Comparison of ENCODE assay signal across 31 cellular contexts in the genomic region with DNA sequence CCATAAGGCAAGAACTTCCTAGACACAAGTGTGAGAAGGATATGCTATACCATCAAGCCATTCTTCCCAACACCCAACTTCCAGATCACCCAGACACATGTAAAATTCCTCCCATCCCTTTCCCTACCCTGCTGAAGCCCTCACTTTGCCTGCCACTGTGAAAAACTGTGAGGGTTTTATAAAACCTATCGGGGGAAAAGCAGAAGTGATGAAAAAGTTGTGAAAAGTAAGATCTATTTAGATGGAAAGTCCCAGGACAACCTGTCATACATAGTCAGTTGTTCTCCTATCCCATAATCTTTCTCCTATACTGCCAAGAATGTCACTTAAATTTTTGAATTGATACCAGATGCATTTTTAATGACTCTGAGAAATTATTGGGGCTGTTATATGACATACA.
"Had no signal": no experiment of that assay in that cellular context is flagged by ENCODE, and none has a peak within 500 bp of the region (broad histone marks: within the 10 kb centered on the region; RNA-seq: fewer than 3 reads in every experiment).

No MANE protein-coding gene starts in this region.

- H3K9me3 Mint-ChIP-seq: naive B cell; naive thymus-derived CD8-positive, alpha-beta T cell; natural killer cell treated with Interleukin-12 subunit alpha and Interleukin-12 subunit beta and Interleukin-15 and Interleukin-18, amount 100 ng/mL, for 72 hours; nephron progenitor cell; neural crest cell; stimulated activated memory B cell treated with anti-CD40 and anti-IgM and Interleukin-4, amounts not matched to agents 10 μg/mL and 1 μg/mL and 100 μg/mL, for 72 hours; stimulated activated naive CD8-positive, alpha-beta T cell treated with anti-CD3 and anti-CD28 coated beads, Interleukin-15, amount 100 ng/mL, for 72 hours had no signal

- H3K4me1 ChIP-seq: pancreas, prostate gland, right lobe of liver, sigmoid colon, testis, tibial artery, upper lobe of right lung, uterus had no signal

- H3K27me3 Mint-ChIP-seq: naive B cell; natural killer cell treated with Interleukin-12 subunit alpha and Interleukin-12 subunit beta and Interleukin-15 and Interleukin-18, amount 100 ng/mL, for 72 hours; stimulated activated memory B cell treated with anti-CD40 and anti-IgM and Interleukin-4, amounts not matched to agents 10 μg/mL and 1 μg/mL and 100 μg/mL, for 72 hours; stimulated activated naive CD8-positive, alpha-beta T cell treated with anti-CD3 and anti-CD28 coated beads, Interleukin-15, amount 100 ng/mL, for 72 hours had no signal

- ATAC-seq: naive thymus-derived CD8-positive, alpha-beta T cell; natural killer cell treated with Interleukin-12 subunit alpha and Interleukin-12 subunit beta and Interleukin-15 and Interleukin-18, amount 100 ng/mL, for 72 hours; pancreas; right cardiac atrium; right lobe of liver; stimulated activated memory B cell treated with anti-CD40 and anti-IgM and Interleukin-4, amounts not matched to agents 10 μg/mL and 1 μg/mL and 100 μg/mL, for 72 hours; stimulated activated naive CD8-positive, alpha-beta T cell treated with anti-CD3 and anti-CD28 coated beads, Interleukin-15, amount 100 ng/mL, for 72 hours; stimulated activated naive CD8-positive, alpha-beta T cell treated with anti-CD3 and anti-CD28 coated beads, Interleukin-15, Interleukin-2, amounts not matched to agents 100 U/mL and 50 U/mL, for 24 hours; upper lobe of right lung had no signal

- H3K4me3 ChIP-seq: pancreas, prostate gland, right lobe of liver, sigmoid colon, skin epidermis, smooth muscle cell, spleen, suprapubic skin, testis, tibial artery, transverse colon, upper lobe of right lung, uterus had no signal

- H3K36me3 Mint-ChIP-seq: natural killer cell treated with Interleukin-12 subunit alpha and Interleukin-12 subunit beta and Interleukin-15 and Interleukin-18, amount 100 ng/mL, for 72 hours had no signal

- H3K27ac Mint-ChIP-seq: naive B cell; natural killer cell treated with Interleukin-12 subunit alpha and Interleukin-12 subunit beta and Interleukin-15 and Interleukin-18, amount 100 ng/mL, for 72 hours; stimulated activated memory B cell treated with anti-CD40 and anti-IgM and Interleukin-4, amounts not matched to agents 10 μg/mL and 1 μg/mL and 100 μg/mL, for 72 hours; stimulated activated naive CD8-positive, alpha-beta T cell treated with anti-CD3 and anti-CD28 coated beads, Interleukin-15, amount 100 ng/mL, for 72 hours had no signal

- H3K36me3 ChIP-seq: neutrophil, prostate gland, right lobe of liver, uterus had no signal

- H3K9me3 ChIP-seq: neutrophil, pancreas, prostate gland, right lobe of liver, sigmoid colon, spleen, suprapubic skin, testis, tibial artery, transverse colon, upper lobe of right lung, uterus had no signal

- H3K4me3 Mint-ChIP-seq: naive B cell; naive thymus-derived CD8-positive, alpha-beta T cell; natural killer cell treated with Interleukin-12 subunit alpha and Interleukin-12 subunit beta and Interleukin-15 and Interleukin-18, amount 100 ng/mL, for 72 hours; nephron progenitor cell; neural crest cell; stimulated activated memory B cell treated with anti-CD40 and anti-IgM and Interleukin-4, amounts not matched to agents 10 μg/mL and 1 μg/mL and 100 μg/mL, for 72 hours; stimulated activated naive CD8-positive, alpha-beta T cell treated with anti-CD3 and anti-CD28 coated beads, Interleukin-15, amount 100 ng/mL, for 72 hours had no signal

- FAIRE-seq: pancreas had no signal

- H3K27me3 ChIP-seq: neutrophil, pancreas, right lobe of liver, sigmoid colon, spleen, suprapubic skin, testis, tibial artery, transverse colon, upper lobe of right lung, uterus had no signal

- H3K4me2 ChIP-seq: smooth muscle cell had no signal

- H3K4me1 Mint-ChIP-seq: naive B cell; nephron progenitor cell; stimulated activated memory B cell treated with anti-CD40 and anti-IgM and Interleukin-4, amounts not matched to agents 10 μg/mL and 1 μg/mL and 100 μg/mL, for 72 hours had no signal

- H3K27ac ChIP-seq: neutrophil, pancreas, prostate gland, right lobe of liver, sigmoid colon, spleen, testis, tibial artery, transverse colon, upper lobe of right lung, uterus had no signal

- DNase-seq: naive B cell; naive thymus-derived CD8-positive, alpha-beta T cell; nephron progenitor cell; nucleus accumbens; pancreas; right cardiac atrium; right lobe of liver; sigmoid colon; spleen; stimulated activated CD4-positive, alpha-beta T cell treated with anti-CD3 and anti-CD28 coated beads, Interleukin-12 subunit alpha, Interleukin-12 subunit beta, amount 100 ng/mL, for 4 hours; stimulated activated CD4-positive, alpha-beta T cell treated with anti-CD3 and anti-CD28 coated beads, Interleukin-1b, Interleukin-23, amount 100 ng/mL, for 48 hours; stimulated activated CD4-positive, alpha-beta T cell treated with anti-CD3 and anti-CD28 coated beads, Interleukin-4, amount 100 ng/mL, for 1 hour; stimulated activated CD4-positive, alpha-beta T cell treated with anti-CD3 and anti-CD28 coated beads, Interleukin-4, amount 100 ng/mL, for 4 hours; stimulated activated CD8-positive, alpha-beta memory T cell treated with anti-CD3 and anti-CD28 coated beads, Interleukin-4, amount 100 ng/mL, for 48 hours; stimulated activated naive CD4-positive, alpha-beta T cell; stimulated activated naive CD8-positive, alpha-beta T cell treated with anti-CD3 and anti-CD28 coated beads, Interleukin-15, amount 100 ng/mL, for 72 hours; stimulated activated naive CD8-positive, alpha-beta T cell treated with anti-CD3 and anti-CD28 coated beads, Interleukin-15, Interleukin-2, amounts not matched to agents 100 U/mL and 50 U/mL, for 24 hours; substantia nigra; testis; tibial artery; transverse colon; upper lobe of right lung; uterus had no signal
